1 cellular context compared by ENCODE assay signal in genomic region chr6:37547564-37548061, GRCh38.
TF ChIP-seq lines count a peak whose summit lies in the region.

No MANE protein-coding gene starts in this region.

TF ChIP-seq in GM12878, 131 proteins besides CTCF, POLR2A, EP300 and RAD21 (continued from another document):
- TF ChIP-seq ZBTB40 (IDR thresholded peaks at IDR 0.05; ENCODE audit: borderline replicate concordance), result peak; percentile 51; the same call in 1 of the 2 replicates
